8 cellular contexts compared by ENCODE assay signal in genomic region chr11:16864428-16864827, GRCh38.
DNase-seq lines count a peak whose midpoint lies in the region; ATAC-seq and TF ChIP-seq lines count a peak whose summit lies in the region.
"Not testable (repeated sequence)": the region's sequence is repeated elsewhere in the genome, so short reads cannot be mapped to it uniquely, and the experiment has no call there.

No MANE protein-coding gene starts in this region.

- not testable (repeated sequence) for H4K20me1 ChIP-seq in neural cell (ENCODE audit: insufficient read depth)

- H3K27ac Mint-ChIP-seq in activated T-cell treated with anti-CD3 and anti-CD28 coated beads, Interleukin-2, amount 50 U/mL, for 24 hours = peak overlapping the region; percentile 66
- peak overlapping the region; percentile 74 for H3K27ac Mint-ChIP-seq in activated naive CD8-positive, alpha-beta T cell treated with anti-CD3 and anti-CD28 coated beads, Interleukin-2, amount 50 U/mL, for 24 hours
- H3K27ac Mint-ChIP-seq in stimulated activated naive B cell treated with anti-CD40 and anti-IgM and Interleukin-4, amounts not matched to agents 10 μg/mL and 1 μg/mL and 100 μg/mL, for 72 hours = peak overlapping the region; percentile 15

- DNase-seq in CD1c-positive myeloid dendritic cell (ENCODE audit: extremely low spot score) = peak; percentile 3
- DNase-seq in activated CD4-positive, alpha-beta T cell treated with anti-CD3 and anti-CD28 coated beads for 48 hours = peak; percentile 30
- DNase-seq in activated T-cell treated with anti-CD3 and anti-CD28 coated beads, Interleukin-2, amount 50 U/mL, for 24 hours = not testable (repeated sequence)
- DNase-seq in activated naive CD4-positive, alpha-beta T cell treated with Interleukin-2 at 50 U/mL for 16 hours = peak; percentile 10
- DNase-seq in activated naive CD8-positive, alpha-beta T cell treated with anti-CD3 and anti-CD28 coated beads, Interleukin-2, amount 50 U/mL, for 24 hours = peak; percentile 24
- DNase-seq in stimulated activated CD4-positive, alpha-beta T cell treated with anti-CD3 and anti-CD28 coated beads, Interleukin-1b, Interleukin-23, amount 100 ng/mL, for 48 hours = peak; percentile 39
- peak; percentile 10 for DNase-seq in stimulated activated naive B cell treated with anti-CD40 and anti-IgM and Interleukin-4, amounts not matched to agents 10 μg/mL and 1 μg/mL and 100 μg/mL, for 72 hours

- not testable (repeated sequence) for H3K9ac ChIP-seq in neural cell (ENCODE audit: low read length)

- not testable (repeated sequence) for H3K4me2 ChIP-seq in neural cell (ENCODE audit: low read length)

- peaks cover 37% of the 10 kb centered on the region for H3K4me1 Mint-ChIP-seq in activated T-cell treated with anti-CD3 and anti-CD28 coated beads, Interleukin-2, amount 50 U/mL, for 24 hours (ENCODE audit: low read depth)
- H3K4me1 Mint-ChIP-seq in activated naive CD8-positive, alpha-beta T cell treated with anti-CD3 and anti-CD28 coated beads, Interleukin-2, amount 50 U/mL, for 24 hours = peaks cover 32% of the 10 kb centered on the region
- peaks cover 22 to 27% of the 10 kb centered on the region in 2 donors for H3K4me1 Mint-ChIP-seq in stimulated activated naive B cell treated with anti-CD40 and anti-IgM and Interleukin-4, amounts not matched to agents 10 μg/mL and 1 μg/mL and 100 μg/mL, for 72 hours

- ATAC-seq in activated naive CD8-positive, alpha-beta T cell treated with anti-CD3 and anti-CD28 coated beads, Interleukin-2, amount 50 U/mL, for 24 hours = peak; percentile 57
- ATAC-seq in stimulated activated naive B cell treated with anti-CD40 and anti-IgM and Interleukin-4, amounts not matched to agents 10 μg/mL and 1 μg/mL and 100 μg/mL, for 72 hours (replicated peaks) = peak in 1 of 2 donors; percentile 39

- H3K36me3 Mint-ChIP-seq in activated T-cell treated with anti-CD3 and anti-CD28 coated beads, Interleukin-2, amount 50 U/mL, for 24 hours (ENCODE audit: low read depth) = not testable (repeated sequence)
- peaks cover 18% of the 10 kb centered on the region for H3K36me3 Mint-ChIP-seq in activated naive CD8-positive, alpha-beta T cell treated with anti-CD3 and anti-CD28 coated beads, Interleukin-2, amount 50 U/mL, for 24 hours (ENCODE audit: low read depth)
- H3K36me3 Mint-ChIP-seq in stimulated activated naive B cell treated with anti-CD40 and anti-IgM and Interleukin-4, amounts not matched to agents 10 μg/mL and 1 μg/mL and 100 μg/mL, for 72 hours = peaks cover 56 to 66% of the 10 kb centered on the region in 2 donors

- H3F3A ChIP-seq in neural cell (ENCODE audit: insufficient read depth, low read length, poor library complexity, severe bottlenecking) = not testable (repeated sequence)

- H3K27me3 Mint-ChIP-seq in activated T-cell treated with anti-CD3 and anti-CD28 coated beads, Interleukin-2, amount 50 U/mL, for 24 hours; activated naive CD8-positive, alpha-beta T cell treated with anti-CD3 and anti-CD28 coated beads, Interleukin-2, amount 50 U/mL, for 24 hours; stimulated activated naive B cell treated with anti-CD40 and anti-IgM and Interleukin-4, amounts not matched to agents 10 μg/mL and 1 μg/mL and 100 μg/mL, for 72 hours: not testable (repeated sequence)

- peak overlapping the region; percentile 92 for H3K27ac ChIP-seq in neural cell (ENCODE audit: low read length)

- not testable (repeated sequence) for H3K9me3 ChIP-seq in neural cell (ENCODE audit: low read length)

- not testable (repeated sequence) for H3K36me3 ChIP-seq in neural cell (ENCODE audit: insufficient read depth, low read length)

- not testable (repeated sequence) for H3K9me3 Mint-ChIP-seq in activated T-cell treated with anti-CD3 and anti-CD28 coated beads, Interleukin-2, amount 50 U/mL, for 24 hours; activated naive CD8-positive, alpha-beta T cell treated with anti-CD3 and anti-CD28 coated beads, Interleukin-2, amount 50 U/mL, for 24 hours; stimulated activated naive B cell treated with anti-CD40 and anti-IgM and Interleukin-4, amounts not matched to agents 10 μg/mL and 1 μg/mL and 100 μg/mL, for 72 hours

- not testable (repeated sequence) for H3K4me3 Mint-ChIP-seq in activated T-cell treated with anti-CD3 and anti-CD28 coated beads, Interleukin-2, amount 50 U/mL, for 24 hours; activated naive CD8-positive, alpha-beta T cell treated with anti-CD3 and anti-CD28 coated beads, Interleukin-2, amount 50 U/mL, for 24 hours; stimulated activated naive B cell treated with anti-CD40 and anti-IgM and Interleukin-4, amounts not matched to agents 10 μg/mL and 1 μg/mL and 100 μg/mL, for 72 hours

- TF ChIP-seq CTCF in neural cell (IDR thresholded peaks at IDR 0.05; ENCODE audit: poor library complexity, severe bottlenecking) = not testable (repeated sequence)

- H3K4me3 ChIP-seq in neural cell (ENCODE audit: low read length) = not testable (repeated sequence)

- H3K27me3 ChIP-seq in neural cell (ENCODE audit: insufficient read depth, low read depth, low read length) = not testable (repeated sequence)

- H3K79me2 ChIP-seq in neural cell (replicated peaks; ENCODE audit: insufficient read depth, low read length) = peaks cover 23% of the 10 kb centered on the region

- H2AFZ ChIP-seq in neural cell (ENCODE audit: low read depth, low read length) = not testable (repeated sequence)

- TF ChIP-seq RAD21 in neural cell (conservative IDR thresholded peaks at IDR 0.05) = not testable (repeated sequence)

- not testable (repeated sequence) for H3K9me2 ChIP-seq in neural cell (ENCODE audit: insufficient read depth, low read length)

- not testable (repeated sequence) for TF ChIP-seq EP300 in neural cell (conservative IDR thresholded peaks at IDR 0.05; ENCODE audit: poor library complexity, severe bottlenecking)

Comparison
In these comparisons a context has a peak if more than half of its experiments do, and no peak if none do; other contexts are left out.
1. H3K27ac Mint-ChIP-seq: peak in every context shown above with its lines; median percentile 74 in activated naive CD8-positive, alpha-beta T cell treated with anti-CD3 and anti-CD28 coated beads, Interleukin-2, amount 50 U/mL, for 24 hours; 66 in activated T-cell treated with anti-CD3 and anti-CD28 coated beads, Interleukin-2, amount 50 U/mL, for 24 hours; 15 in stimulated activated naive B cell treated with anti-CD40 and anti-IgM and Interleukin-4, amounts not matched to agents 10 μg/mL and 1 μg/mL and 100 μg/mL, for 72 hours.